ENCODE assay signal across 21 cellular contexts in genomic region chrY:6209565-6209964, GRCh38. TPM values are rescaled to one million over a fixed set of nuclear protein-coding genes. Genes with fewer than 3 reads are reported as not detected.
"Had no signal": no experiment of that assay in that cellular context is flagged by ENCODE, and none has a peak within 500 bp of the region (broad histone marks: within the 10 kb centered on the region; RNA-seq: fewer than 3 reads in every experiment).

No MANE protein-coding gene starts in this region.

RNA-seq across cellular contexts. Expression of gene TSPY2, which starts 36.5 kb away (rescaled TPM):
- total RNA-seq: activated naive CD4-positive, alpha-beta T cell treated with anti-CD3 and anti-CD28 coated beads for 36 hours; activated naive CD4-positive, alpha-beta T cell treated with anti-CD3 and anti-CD28 coated beads, Interleukin-2, amount 50 U/mL, for 72 hours; activated naive CD8-positive, alpha-beta T cell treated with anti-CD3 and anti-CD28 coated beads for 36 hours; activated naive CD8-positive, alpha-beta T cell treated with anti-CD3 and anti-CD28 coated beads, Interleukin-2, amount 10 ng/mL, durations not matched to agents 7 days and 5 days; activated T-cell treated with anti-CD3 and anti-CD28 coated beads, Interleukin-2, amount 50 U/mL, for 4 hours; activated T-cell treated with anti-CD3 and anti-CD28 coated beads, Interleukin-2, amount 50 U/mL, for 72 hours; activated T-helper 1 cell treated with anti-CD3 and anti-CD28 coated beads, Interleukin-12 subunit alpha, Interleukin-12 subunit beta, Interleukin-2, Interleukin-4 antibody, amounts not matched to agents 30 ng/mL and 10 ng/mL and 1 ng/mL, durations not matched to agents 14 hours and 24 hours and 36 hours; activated T-helper 17 cell treated with anti-CD3 and anti-CD28 coated beads, Interleukin-2, amount 50 U/mL, for 72 hours; activated T-helper 2 cell treated with anti-CD3 and anti-CD28 coated beads, Interferon-gamma antibody, Interleukin-2, Interleukin-4, amounts not matched to agents 10 μg/mL and 5 μg/mL and 100 μg/mL, durations not matched to agents 14 hours and 24 hours and 36 hours; adrenal gland; aorta; ascending aorta; astrocyte; body of pancreas; breast epithelium; bronchial epithelial cell; cardiac muscle cell; cardiac septum; cerebellum; chondrocyte had no signal
- polyA plus RNA-seq: adipose tissue, adrenal gland, aorta, cardiac muscle cell had no signal
